In genomic region chr10:22316286-22317120, GRCh38 we compare ENCODE assay signal across 1 cellular context.
TF ChIP-seq lines count a peak whose summit lies in the region.

Gene COMMD3, plus strand, starts transcription at chr10:22316388. Its CDS starts 30 bp downstream, at chr10:22316418.

TF ChIP-seq in WTC11, 78 proteins besides CTCF, POLR2A, EP300 and RAD21 (continued from another document):
- TF ChIP-seq TEAD1 (CRISPR knock-in tag; IDR thresholded peaks at IDR 0.05) (peak; percentile 63; the same call in 1 of the 2 replicates), TCF7 (CRISPR knock-in tag; IDR thresholded peaks at IDR 0.05; ENCODE audit: low read depth) (no peak), NFE2L1 (CRISPR knock-in tag; IDR thresholded peaks at IDR 0.05) (no peak), ZMAT4 (CRISPR knock-in tag; IDR thresholded peaks at IDR 0.05) (no peak), IRF2 (CRISPR knock-in tag; IDR thresholded peaks at IDR 0.05; ENCODE audit: borderline replicate concordance, low read depth) (no peak), ZBTB21 (CRISPR knock-in tag; IDR thresholded peaks at IDR 0.05; ENCODE audit: borderline replicate concordance) (no peak), FOXK1 (CRISPR knock-in tag; IDR thresholded peaks at IDR 0.05) (peak; percentile 50; the same call in 1 of the 2 replicates), PREB (CRISPR knock-in tag; IDR thresholded peaks at IDR 0.05; ENCODE audit: borderline replicate concordance) (no peak), STAT6 (CRISPR knock-in tag; conservative IDR thresholded peaks at IDR 0.05; ENCODE audit: low read depth) (no peak), NR1H2 (CRISPR knock-in tag; IDR thresholded peaks at IDR 0.05) (no peak), ZNF423 (CRISPR knock-in tag; IDR thresholded peaks at IDR 0.05) (no peak), FOXJ3 (CRISPR knock-in tag; IDR thresholded peaks at IDR 0.05; ENCODE audit: borderline replicate concordance) (no peak), CDX4 (CRISPR knock-in tag; IDR thresholded peaks at IDR 0.05; ENCODE audit: borderline replicate concordance) (no peak), ZNF671 (CRISPR knock-in tag; IDR thresholded peaks at IDR 0.05) (no peak), ESRRA (CRISPR knock-in tag; IDR thresholded peaks at IDR 0.05; ENCODE audit: borderline replicate concordance) (no peak), ZNF263 (CRISPR knock-in tag; IDR thresholded peaks at IDR 0.05; ENCODE audit: low read depth) (no peak)
- TF ChIP-seq, protein P1, sequence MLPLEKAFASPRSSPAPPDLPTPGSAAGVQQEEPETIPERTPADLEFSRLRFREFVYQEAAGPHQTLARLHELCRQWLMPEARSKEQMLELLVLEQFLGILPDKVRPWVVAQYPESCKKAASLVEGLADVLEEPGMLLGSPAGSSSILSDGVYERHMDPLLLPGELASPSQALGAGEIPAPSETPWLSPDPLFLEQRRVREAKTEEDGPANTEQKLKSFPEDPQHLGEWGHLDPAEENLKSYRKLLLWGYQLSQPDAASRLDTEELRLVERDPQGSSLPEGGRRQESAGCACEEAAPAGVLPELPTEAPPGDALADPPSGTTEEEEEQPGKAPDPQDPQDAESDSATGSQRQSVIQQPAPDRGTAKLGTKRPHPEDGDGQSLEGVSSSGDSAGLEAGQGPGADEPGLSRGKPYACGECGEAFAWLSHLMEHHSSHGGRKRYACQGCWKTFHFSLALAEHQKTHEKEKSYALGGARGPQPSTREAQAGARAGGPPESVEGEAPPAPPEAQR (CRISPR knock-in tag; IDR thresholded peaks at IDR 0.05): no peak
- TF ChIP-seq, protein P2, sequence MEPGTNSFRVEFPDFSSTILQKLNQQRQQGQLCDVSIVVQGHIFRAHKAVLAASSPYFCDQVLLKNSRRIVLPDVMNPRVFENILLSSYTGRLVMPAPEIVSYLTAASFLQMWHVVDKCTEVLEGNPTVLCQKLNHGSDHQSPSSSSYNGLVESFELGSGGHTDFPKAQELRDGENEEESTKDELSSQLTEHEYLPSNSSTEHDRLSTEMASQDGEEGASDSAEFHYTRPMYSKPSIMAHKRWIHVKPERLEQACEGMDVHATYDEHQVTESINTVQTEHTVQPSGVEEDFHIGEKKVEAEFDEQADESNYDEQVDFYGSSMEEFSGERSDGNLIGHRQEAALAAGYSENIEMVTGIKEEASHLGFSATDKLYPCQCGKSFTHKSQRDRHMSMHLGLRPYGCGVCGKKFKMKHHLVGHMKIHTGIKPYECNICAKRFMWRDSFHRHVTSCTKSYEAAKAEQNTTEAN (CRISPR knock-in tag; IDR thresholded peaks at IDR 0.05): no peak
- TF ChIP-seq, protein P3, sequence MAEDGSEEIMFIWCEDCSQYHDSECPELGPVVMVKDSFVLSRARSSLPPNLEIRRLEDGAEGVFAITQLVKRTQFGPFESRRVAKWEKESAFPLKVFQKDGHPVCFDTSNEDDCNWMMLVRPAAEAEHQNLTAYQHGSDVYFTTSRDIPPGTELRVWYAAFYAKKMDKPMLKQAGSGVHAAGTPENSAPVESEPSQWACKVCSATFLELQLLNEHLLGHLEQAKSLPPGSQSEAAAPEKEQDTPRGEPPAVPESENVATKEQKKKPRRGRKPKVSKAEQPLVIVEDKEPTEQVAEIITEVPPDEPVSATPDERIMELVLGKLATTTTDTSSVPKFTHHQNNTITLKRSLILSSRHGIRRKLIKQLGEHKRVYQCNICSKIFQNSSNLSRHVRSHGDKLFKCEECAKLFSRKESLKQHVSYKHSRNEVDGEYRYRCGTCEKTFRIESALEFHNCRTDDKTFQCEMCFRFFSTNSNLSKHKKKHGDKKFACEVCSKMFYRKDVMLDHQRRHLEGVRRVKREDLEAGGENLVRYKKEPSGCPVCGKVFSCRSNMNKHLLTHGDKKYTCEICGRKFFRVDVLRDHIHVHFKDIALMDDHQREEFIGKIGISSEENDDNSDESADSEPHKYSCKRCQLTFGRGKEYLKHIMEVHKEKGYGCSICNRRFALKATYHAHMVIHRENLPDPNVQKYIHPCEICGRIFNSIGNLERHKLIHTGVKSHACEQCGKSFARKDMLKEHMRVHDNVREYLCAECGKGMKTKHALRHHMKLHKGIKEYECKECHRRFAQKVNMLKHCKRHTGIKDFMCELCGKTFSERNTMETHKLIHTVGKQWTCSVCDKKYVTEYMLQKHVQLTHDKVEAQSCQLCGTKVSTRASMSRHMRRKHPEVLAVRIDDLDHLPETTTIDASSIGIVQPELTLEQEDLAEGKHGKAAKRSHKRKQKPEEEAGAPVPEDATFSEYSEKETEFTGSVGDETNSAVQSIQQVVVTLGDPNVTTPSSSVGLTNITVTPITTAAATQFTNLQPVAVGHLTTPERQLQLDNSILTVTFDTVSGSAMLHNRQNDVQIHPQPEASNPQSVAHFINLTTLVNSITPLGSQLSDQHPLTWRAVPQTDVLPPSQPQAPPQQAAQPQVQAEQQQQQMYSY (CRISPR knock-in tag; IDR thresholded peaks at IDR 0.05): peak; percentile 81
- TF ChIP-seq, protein P4, sequence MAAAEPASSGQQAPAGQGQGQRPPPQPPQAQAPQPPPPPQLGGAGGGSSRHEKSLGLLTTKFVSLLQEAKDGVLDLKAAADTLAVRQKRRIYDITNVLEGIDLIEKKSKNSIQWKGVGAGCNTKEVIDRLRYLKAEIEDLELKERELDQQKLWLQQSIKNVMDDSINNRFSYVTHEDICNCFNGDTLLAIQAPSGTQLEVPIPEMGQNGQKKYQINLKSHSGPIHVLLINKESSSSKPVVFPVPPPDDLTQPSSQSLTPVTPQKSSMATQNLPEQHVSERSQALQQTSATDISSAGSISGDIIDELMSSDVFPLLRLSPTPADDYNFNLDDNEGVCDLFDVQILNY (CRISPR knock-in tag; IDR thresholded peaks at IDR 0.05): 0 out of 2 replicates have a peak, but pooled peaks have one; percentile 14
- TF ChIP-seq, protein P5, sequence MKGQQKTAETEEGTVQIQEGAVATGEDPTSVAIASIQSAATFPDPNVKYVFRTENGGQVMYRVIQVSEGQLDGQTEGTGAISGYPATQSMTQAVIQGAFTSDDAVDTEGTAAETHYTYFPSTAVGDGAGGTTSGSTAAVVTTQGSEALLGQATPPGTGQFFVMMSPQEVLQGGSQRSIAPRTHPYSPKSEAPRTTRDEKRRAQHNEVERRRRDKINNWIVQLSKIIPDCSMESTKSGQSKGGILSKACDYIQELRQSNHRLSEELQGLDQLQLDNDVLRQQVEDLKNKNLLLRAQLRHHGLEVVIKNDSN (CRISPR knock-in tag; IDR thresholded peaks at IDR 0.05): peak; percentile 87
- TF ChIP-seq, protein P6, sequence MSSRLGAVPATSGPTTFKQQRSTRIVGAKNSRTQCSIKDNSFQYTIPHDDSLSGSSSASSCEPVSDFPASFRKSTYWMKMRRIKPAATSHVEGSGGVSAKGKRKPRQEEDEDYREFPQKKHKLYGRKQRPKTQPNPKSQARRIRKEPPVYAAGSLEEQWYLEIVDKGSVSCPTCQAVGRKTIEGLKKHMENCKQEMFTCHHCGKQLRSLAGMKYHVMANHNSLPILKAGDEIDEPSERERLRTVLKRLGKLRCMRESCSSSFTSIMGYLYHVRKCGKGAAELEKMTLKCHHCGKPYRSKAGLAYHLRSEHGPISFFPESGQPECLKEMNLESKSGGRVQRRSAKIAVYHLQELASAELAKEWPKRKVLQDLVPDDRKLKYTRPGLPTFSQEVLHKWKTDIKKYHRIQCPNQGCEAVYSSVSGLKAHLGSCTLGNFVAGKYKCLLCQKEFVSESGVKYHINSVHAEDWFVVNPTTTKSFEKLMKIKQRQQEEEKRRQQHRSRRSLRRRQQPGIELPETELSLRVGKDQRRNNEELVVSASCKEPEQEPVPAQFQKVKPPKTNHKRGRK (CRISPR knock-in tag; IDR thresholded peaks at IDR 0.05; ENCODE audit: borderline replicate concordance): no peak
- TF ChIP-seq, protein P7, sequence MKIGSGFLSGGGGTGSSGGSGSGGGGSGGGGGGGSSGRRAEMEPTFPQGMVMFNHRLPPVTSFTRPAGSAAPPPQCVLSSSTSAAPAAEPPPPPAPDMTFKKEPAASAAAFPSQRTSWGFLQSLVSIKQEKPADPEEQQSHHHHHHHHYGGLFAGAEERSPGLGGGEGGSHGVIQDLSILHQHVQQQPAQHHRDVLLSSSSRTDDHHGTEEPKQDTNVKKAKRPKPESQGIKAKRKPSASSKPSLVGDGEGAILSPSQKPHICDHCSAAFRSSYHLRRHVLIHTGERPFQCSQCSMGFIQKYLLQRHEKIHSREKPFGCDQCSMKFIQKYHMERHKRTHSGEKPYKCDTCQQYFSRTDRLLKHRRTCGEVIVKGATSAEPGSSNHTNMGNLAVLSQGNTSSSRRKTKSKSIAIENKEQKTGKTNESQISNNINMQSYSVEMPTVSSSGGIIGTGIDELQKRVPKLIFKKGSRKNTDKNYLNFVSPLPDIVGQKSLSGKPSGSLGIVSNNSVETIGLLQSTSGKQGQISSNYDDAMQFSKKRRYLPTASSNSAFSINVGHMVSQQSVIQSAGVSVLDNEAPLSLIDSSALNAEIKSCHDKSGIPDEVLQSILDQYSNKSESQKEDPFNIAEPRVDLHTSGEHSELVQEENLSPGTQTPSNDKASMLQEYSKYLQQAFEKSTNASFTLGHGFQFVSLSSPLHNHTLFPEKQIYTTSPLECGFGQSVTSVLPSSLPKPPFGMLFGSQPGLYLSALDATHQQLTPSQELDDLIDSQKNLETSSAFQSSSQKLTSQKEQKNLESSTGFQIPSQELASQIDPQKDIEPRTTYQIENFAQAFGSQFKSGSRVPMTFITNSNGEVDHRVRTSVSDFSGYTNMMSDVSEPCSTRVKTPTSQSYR (CRISPR knock-in tag; IDR thresholded peaks at IDR 0.05): no peak
- TF ChIP-seq, protein P8, sequence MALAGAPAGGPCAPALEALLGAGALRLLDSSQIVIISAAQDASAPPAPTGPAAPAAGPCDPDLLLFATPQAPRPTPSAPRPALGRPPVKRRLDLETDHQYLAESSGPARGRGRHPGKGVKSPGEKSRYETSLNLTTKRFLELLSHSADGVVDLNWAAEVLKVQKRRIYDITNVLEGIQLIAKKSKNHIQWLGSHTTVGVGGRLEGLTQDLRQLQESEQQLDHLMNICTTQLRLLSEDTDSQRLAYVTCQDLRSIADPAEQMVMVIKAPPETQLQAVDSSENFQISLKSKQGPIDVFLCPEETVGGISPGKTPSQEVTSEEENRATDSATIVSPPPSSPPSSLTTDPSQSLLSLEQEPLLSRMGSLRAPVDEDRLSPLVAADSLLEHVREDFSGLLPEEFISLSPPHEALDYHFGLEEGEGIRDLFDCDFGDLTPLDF (CRISPR knock-in tag; IDR thresholded peaks at IDR 0.05): no peak
- TF ChIP-seq, protein P9, sequence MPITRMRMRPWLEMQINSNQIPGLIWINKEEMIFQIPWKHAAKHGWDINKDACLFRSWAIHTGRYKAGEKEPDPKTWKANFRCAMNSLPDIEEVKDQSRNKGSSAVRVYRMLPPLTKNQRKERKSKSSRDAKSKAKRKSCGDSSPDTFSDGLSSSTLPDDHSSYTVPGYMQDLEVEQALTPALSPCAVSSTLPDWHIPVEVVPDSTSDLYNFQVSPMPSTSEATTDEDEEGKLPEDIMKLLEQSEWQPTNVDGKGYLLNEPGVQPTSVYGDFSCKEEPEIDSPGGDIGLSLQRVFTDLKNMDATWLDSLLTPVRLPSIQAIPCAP (CRISPR knock-in tag; IDR thresholded peaks at IDR 0.05): no peak
